ENCODE assay signal across 8 cellular contexts in genomic region chr16:29815793-29816693, GRCh38. TPM values are rescaled to one million over a fixed set of nuclear protein-coding genes. Genes with fewer than 3 reads are reported as not detected.
DNase-seq lines count a peak whose midpoint lies in the region; ATAC-seq and TF ChIP-seq lines count a peak whose summit lies in the region.

PAGR1 (plus strand) TSS chr16:29816152; CDS start chr16:29816526, 374 bp downstream.

- H3K27ac ChIP-seq in osteoblast (ENCODE audit: low read depth, low read length) (peak within 1 kb of the TSS; percentile 82), thymus (ENCODE audit: low read depth) (peak within 1 kb of the TSS; percentile 90)

- H3K36me3 Mint-ChIP-seq in activated naive CD4-positive, alpha-beta T cell treated with anti-CD3 and anti-CD28 coated beads, Interleukin-2, amount 50 U/mL, for 72 hours = peaks cover 39 to 42% of the 10 kb centered on the region in 2 donors

- H3K9me3 ChIP-seq in osteoblast (ENCODE audit: low read depth, low read length) (no peaks in the 10 kb centered on the region), thymus (ENCODE audit: control insufficient read depth) (no peaks in the 10 kb centered on the region)

- under 1% methylated on average over 70 of the region's 70 CpGs for WGBS in thymus

- H3K4me1 ChIP-seq in osteoblast (ENCODE audit: insufficient read depth, low read length) (peaks cover 42% of the 10 kb centered on the region), thymus (ENCODE audit: control insufficient read depth, insufficient read depth, low read length) (peaks cover 44% of the 10 kb centered on the region)

- CTCF ChIA-PET in GM10248 (lab: Yijun Ruan, JAX) = interaction anchor here (0.6 to 3.9 kb wide), 22 partner anchors 8 to 177 kb away, joined by 3 to 39 read pairs (median 4); partner anchors contain the start of gene MAZ

- H3K27ac Mint-ChIP-seq in activated naive CD4-positive, alpha-beta T cell treated with anti-CD3 and anti-CD28 coated beads, Interleukin-2, amount 50 U/mL, for 72 hours = peak within 1 kb of the TSS; percentile 87 to 99

- H3K36me3 ChIP-seq in osteoblast (ENCODE audit: insufficient read depth, low read length) = peaks cover 16% of the 10 kb centered on the region
- peaks cover 12% of the 10 kb centered on the region for H3K36me3 ChIP-seq in thymus (ENCODE audit: control insufficient read depth, insufficient read depth)

- H3K9me3 Mint-ChIP-seq in activated naive CD4-positive, alpha-beta T cell treated with anti-CD3 and anti-CD28 coated beads, Interleukin-2, amount 50 U/mL, for 72 hours = no peaks in the 10 kb centered on the region

- TF ChIP-seq CTCF in GM10248 (IDR thresholded peaks at IDR 0.05; ENCODE audit: control extremely low read depth, extremely low read depth, low read depth, missing control alignments) (peak; percentile 97), osteoblast (IDR thresholded peaks at IDR 0.05; ENCODE audit: extremely low read depth, low read depth, low read length) (peak; percentile 84)

- DNase-seq in GM10248 (ENCODE audit: extremely low spot score) (peak; percentile 96), NCI-H1048 (lab: John Stamatoyannopoulos, UW) (peak; percentile 90), glomerular visceral epithelial cell (ENCODE audit: extremely low spot score) (peak; percentile 99), osteoblast (ENCODE audit: insufficient read length, low spot score, missing footprints) (peak; percentile 99)
- DNase-seq in activated naive CD4-positive, alpha-beta T cell treated with anti-CD3 and anti-CD28 coated beads, Interleukin-2, amount 50 U/mL, for 72 hours (ENCODE audit: low spot score in 2 of 2) = peak; percentile 98 to 99

- peak within 1 kb of the TSS; percentile 91 for H3K4me3 ChIP-seq in osteoblast (ENCODE audit: insufficient read depth, low read length)
- H3K4me3 ChIP-seq in thymus (ENCODE audit: low read length) = peak within 1 kb of the TSS; percentile 72

- peak within 1 kb of the TSS; percentile 99 for H2AFZ ChIP-seq in osteoblast (ENCODE audit: low read length)

- POLR2A ChIA-PET in GM10248 (lab: Yijun Ruan, JAX) = interaction anchor here (0.5 to 1.7 kb wide), 6 partner anchors 9 to 274 kb away, joined by 3 to 8 read pairs (median 4); partner anchors contain the start of gene TAOK2

- H3K79me2 ChIP-seq in osteoblast (ENCODE audit: insufficient read depth, low read length) = peaks cover 36% of the 10 kb centered on the region

- ATAC-seq in HG02571 (IDR thresholded peaks at IDR 0.05; ENCODE audit: unreplicated experiment) (peak; percentile 53), SK-N-SH treated with all-trans-retinoic acid at 6 μM for 48 hours (peak; percentile 60)
- peak; percentile 72 to 76 for ATAC-seq in activated naive CD4-positive, alpha-beta T cell treated with anti-CD3 and anti-CD28 coated beads, Interleukin-2, amount 50 U/mL, for 72 hours

- H3K4me2 ChIP-seq in osteoblast (ENCODE audit: insufficient read depth, low read length) = peak within 1 kb of the TSS; percentile 79

- H3K27me3 ChIP-seq in osteoblast (ENCODE audit: insufficient read depth, low read length) (no peaks in the 10 kb centered on the region), thymus (ENCODE audit: control insufficient read depth, insufficient read depth) (peaks cover 8% of the 10 kb centered on the region)

- peaks cover 5% of the 10 kb centered on the region for H4K20me1 ChIP-seq in osteoblast (ENCODE audit: insufficient read depth, low read length)

TF ChIP-seq in SK-N-SH treated with all-trans-retinoic acid at 6 μM for 48 hours, 23 proteins besides CTCF, POLR2A, EP300 and RAD21:
- TF ChIP-seq TCF4 (CRISPR knock-in tag; IDR thresholded peaks at IDR 0.05; ENCODE audit: borderline replicate concordance) (no peak), PATZ1 (CRISPR knock-in tag; IDR thresholded peaks at IDR 0.05; ENCODE audit: borderline replicate concordance) (no peak), ZC3H10 (CRISPR knock-in tag; IDR thresholded peaks at IDR 0.05) (no peak), OSR1 (CRISPR knock-in tag; IDR thresholded peaks at IDR 0.05) (no peak), POU6F1 (CRISPR knock-in tag; IDR thresholded peaks at IDR 0.05; ENCODE audit: borderline replicate concordance, low read depth) (no peak), BACH2 (CRISPR knock-in tag; IDR thresholded peaks at IDR 0.05; ENCODE audit: borderline replicate concordance) (no peak), ARNTL (CRISPR knock-in tag; IDR thresholded peaks at IDR 0.05; ENCODE audit: borderline replicate concordance, low read depth) (no peak), SNAI2 (CRISPR knock-in tag; IDR thresholded peaks at IDR 0.05) (no peak), ESRRG (CRISPR knock-in tag; IDR thresholded peaks at IDR 0.05) (no peak), TSHZ2 (CRISPR knock-in tag; IDR thresholded peaks at IDR 0.05) (no peak), GLIS3 (CRISPR knock-in tag; IDR thresholded peaks at IDR 0.05) (no peak), TOX (CRISPR knock-in tag; IDR thresholded peaks at IDR 0.05; ENCODE audit: borderline replicate concordance) (no peak), ZFP3 (CRISPR knock-in tag; IDR thresholded peaks at IDR 0.05) (no peak), PPARA (CRISPR knock-in tag; IDR thresholded peaks at IDR 0.05; ENCODE audit: borderline replicate concordance) (no peak), ZNF70 (CRISPR knock-in tag; IDR thresholded peaks at IDR 0.05) (no peak), ZNF8 (CRISPR knock-in tag; IDR thresholded peaks at IDR 0.05) (no peak), ZFP30 (CRISPR knock-in tag; IDR thresholded peaks at IDR 0.05) (no peak)
TF ChIP-seq in SK-N-SH treated with all-trans-retinoic acid at 6 μM for 48 hours: peak in this region for 0.

RNA-seq across cellular contexts. Expression of gene PAGR1, which starts in this region (rescaled TPM):
- 10 to 100 TPM; 20.2 to 40.0 TPM for total RNA-seq in activated naive CD4-positive, alpha-beta T cell treated with anti-CD3 and anti-CD28 coated beads, Interleukin-2, amount 50 U/mL, for 72 hours
- total RNA-seq in osteoblast = 16.8 and 19.9 TPM in 2 replicates
- 36.0 TPM for polyA plus RNA-seq in thymus

Comparison
In these comparisons a context has a peak if more than half of its experiments do, and no peak if none do; other contexts are left out.
1. Peak in every context shown above with its lines: DNase-seq, ATAC-seq, H3K4me3 ChIP-seq and H3K27ac ChIP-seq.